ENCODE assay signal across 1 cellular context in genomic region chr14:74963178-74963704, GRCh38.
TF ChIP-seq lines count a peak whose summit lies in the region.

No MANE protein-coding gene starts in this region.

TF ChIP-seq in IMR-90, 13 proteins besides CTCF, POLR2A, EP300 and RAD21:
- TF ChIP-seq MXI1 (IDR thresholded peaks at IDR 0.05; ENCODE audit: borderline replicate concordance, low read depth, low read length) (no peak), CHD1 (IDR thresholded peaks at IDR 0.05; ENCODE audit: low read depth, low read length) (no peak), ELK1 (IDR thresholded peaks at IDR 0.05; ENCODE audit: borderline replicate concordance, low read depth, low read length) (no peak), RFX5 (IDR thresholded peaks at IDR 0.05; ENCODE audit: low read depth, low read length) (no peak), USF2 (IDR thresholded peaks at IDR 0.05; ENCODE audit: low read depth, low read length) (no peak), FOS (IDR thresholded peaks at IDR 0.05; ENCODE audit: low read depth, low read length) (no peak), CEBPB (IDR thresholded peaks at IDR 0.05; ENCODE audit: low read depth, low read length) (no peak), SMC3 (IDR thresholded peaks at IDR 0.05; ENCODE audit: low read depth, low read length) (no peak), MAZ (IDR thresholded peaks at IDR 0.05; ENCODE audit: borderline replicate concordance, low read depth, low read length) (no peak), BHLHE40 (IDR thresholded peaks at IDR 0.05; ENCODE audit: low read depth, low read length) (no peak), MAFK (IDR thresholded peaks at IDR 0.05; ENCODE audit: low read depth, low read length) (no peak), NFE2L2 (IDR thresholded peaks at IDR 0.05; ENCODE audit: low read depth, low read length) (no peak), RCOR1 (IDR thresholded peaks at IDR 0.05; ENCODE audit: insufficient replicate concordance, low read length) (no peak)
TF ChIP-seq in IMR-90: peak in this region for 0.
